ENCODE assay signal across 16 cellular contexts in the genomic region with DNA sequence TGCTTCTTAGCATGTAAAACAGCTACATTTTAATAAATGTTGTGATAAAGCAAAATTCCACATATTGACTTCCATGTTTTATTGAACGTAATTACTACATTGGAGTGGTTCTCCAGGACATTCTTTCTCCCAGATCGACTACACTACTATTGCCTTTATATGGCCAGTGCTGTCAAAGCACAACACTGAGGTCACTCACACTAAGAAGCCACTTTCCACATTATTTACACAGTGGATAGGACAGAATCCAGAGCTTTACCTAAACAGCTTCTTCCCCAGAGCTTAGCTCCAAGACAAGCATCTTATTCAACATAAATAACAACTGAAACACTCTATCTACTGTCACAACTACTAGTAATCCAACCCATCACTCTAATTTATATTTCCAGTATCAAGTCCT.
"Had no signal": no experiment of that assay in that cellular context is flagged by ENCODE, and none has a peak within 500 bp of the region (broad histone marks: within the 10 kb centered on the region; RNA-seq: fewer than 3 reads in every experiment).

No MANE protein-coding gene starts in this region.

- H3K27ac ChIP-seq: RWPE1 had no signal

- DNase-seq: Karpas-422, KG1, MM.1S, NCI-H1092 treated with DMSO at 0.1 percent for 48 hours, NCI-H1436, NCI-H187, NCI-H2029, NCI-H2081 treated with DMSO at 0.1 percent for 48 hours, NCI-H2171, NCI-H524, NCI-H526 treated with DMSO at 0.1 percent for 48 hours, NCI-H774, PC-3, SHP77 had no signal

- ATAC-seq: Panc1, PC-3 had no signal
